ENCODE assay signal across 21 cellular contexts in genomic region chr9:78986446-78986845, GRCh38.
DNase-seq lines count a peak whose midpoint lies in the region; ATAC-seq and TF ChIP-seq lines count a peak whose summit lies in the region.
"Had no signal": no experiment of that assay in that cellular context is flagged by ENCODE, and none has a peak within 500 bp of the region (broad histone marks: within the 10 kb centered on the region; RNA-seq: fewer than 3 reads in every experiment).

No MANE protein-coding gene starts in this region.

- H3K27me3 Mint-ChIP-seq in HFFc6 (ENCODE audit: insufficient read depth): no peaks in the 10 kb centered on the region
- H3K27me3 Mint-ChIP-seq in activated CD8-positive, alpha-beta T cell treated with anti-CD3 and anti-CD28 coated beads for 36 hours: no peaks in the 10 kb centered on the region

- no peak for ATAC-seq in HG02840 (IDR thresholded peaks at IDR 0.05; ENCODE audit: low FRiP score, unreplicated experiment)
- no peak for ATAC-seq in HG02588 (IDR thresholded peaks at IDR 0.05; ENCODE audit: unreplicated experiment)
- no peak for ATAC-seq in activated CD8-positive, alpha-beta T cell treated with anti-CD3 and anti-CD28 coated beads for 36 hours

- no peaks in the 10 kb centered on the region for H3K9me3 ChIP-seq in SK-N-SH
- H3K9me3 ChIP-seq: Peyer's patch had no signal

- H3K9me2 ChIP-seq in SK-N-SH: no peaks in the 10 kb centered on the region

- H3K79me2 ChIP-seq in SK-N-SH (ENCODE audit: insufficient read depth): no peaks in the 10 kb centered on the region

- H3K4me3 Mint-ChIP-seq in HFFc6: peak overlapping the region; percentile 31
- H3K4me3 Mint-ChIP-seq in activated CD8-positive, alpha-beta T cell treated with anti-CD3 and anti-CD28 coated beads for 36 hours: no peak overlapping the region
- H3K4me3 Mint-ChIP-seq: B cell, H9 had no signal

- no peaks in the 10 kb centered on the region for H3K9me3 Mint-ChIP-seq in HFFc6
- no peaks in the 10 kb centered on the region for H3K9me3 Mint-ChIP-seq in activated CD8-positive, alpha-beta T cell treated with anti-CD3 and anti-CD28 coated beads for 36 hours
- H3K9me3 Mint-ChIP-seq: H9 had no signal

- 89% methylated on average over 2 of the region's 2 CpGs for WGBS in SK-N-SH (ENCODE audit: low lambda C conversion rate)

- POLR2A ChIA-PET in SK-N-SH (lab: Yijun Ruan, JAX): no interaction called here
- POLR2A ChIA-PET in activated CD8-positive, alpha-beta T cell treated with anti-CD3 and anti-CD28 coated beads for 36 hours (lab: Charles Lee): no interaction called here

- peaks cover 0 to 27% of the 10 kb centered on the region in 2 experiments; a peak in 2 of 4 replicates for H3K4me1 ChIP-seq in SK-N-SH (ENCODE audit: control insufficient read depth in 1 of 2, insufficient read depth in 2 of 2, low read depth in 1 of 2, low read length in 1 of 2)
- H3K4me1 ChIP-seq: Peyer's patch had no signal

- H3K9ac ChIP-seq in SK-N-SH: no peak overlapping the region; the same call in 1 of the 2 replicates

- intact Hi-C loops in activated CD8-positive, alpha-beta T cell treated with anti-CD3 and anti-CD28 coated beads for 36 hours (cut with micrococcal nuclease): no loop called here

- H3K36me3 ChIP-seq in SK-N-SH (replicated peaks in 1 of 2; ENCODE audit: control insufficient read depth in 1 of 2, insufficient read depth in 2 of 2, low read length in 1 of 2): no peaks in the 10 kb centered on the region
- H3K36me3 ChIP-seq: Peyer's patch had no signal

- peak overlapping the region; percentile 79 for H3K27ac Mint-ChIP-seq in HFFc6
- no peak overlapping the region for H3K27ac Mint-ChIP-seq in activated CD8-positive, alpha-beta T cell treated with anti-CD3 and anti-CD28 coated beads for 36 hours
- H3K27ac Mint-ChIP-seq: B cell, H9 had no signal

- peak in 1 of 2 experiments; percentile 73; a peak in 2 of 4 replicates for TF ChIP-seq EP300 in SK-N-SH (IDR thresholded peaks at IDR 0.05; ENCODE audit: borderline replicate concordance in 1 of 2, low read depth in 1 of 2, low read length in 1 of 2)

- TF ChIP-seq CTCF in HFFc6 (IDR thresholded peaks at IDR 0.05) (no peak), SK-N-SH (IDR thresholded peaks at IDR 0.05) (no peak)
- no peak for TF ChIP-seq CTCF in activated CD8-positive, alpha-beta T cell treated with anti-CD3 and anti-CD28 coated beads for 36 hours (IDR thresholded peaks at IDR 0.05)

- peak overlapping the region in 1 of 2 experiments; percentile 65; a peak in 3 of 4 replicates for H3K27ac ChIP-seq in SK-N-SH (ENCODE audit: low read depth in 2 of 2, low read length in 1 of 2)
- H3K27ac ChIP-seq: HL-60, Peyer's patch had no signal

- no peaks in the 10 kb centered on the region for H3K27me3 ChIP-seq in SK-N-SH (ENCODE audit: insufficient read depth)
- H3K27me3 ChIP-seq: Peyer's patch had no signal

- peak; percentile 96 for DNase-seq in A172 (ENCODE audit: low spot score)
- peak; percentile 87 for DNase-seq in EL
- peak; percentile 52 for DNase-seq in HFFc6
- no peak for DNase-seq in SK-N-SH
- DNase-seq in activated CD8-positive, alpha-beta T cell treated with anti-CD3 and anti-CD28 coated beads for 36 hours: no peak
- DNase-seq in NCI-H2081 (lab: John Stamatoyannopoulos, UW): no peak
- DNase-seq: 8988T, H9, KG1, NCI-H1105 treated with DMSO at 0.1 percent for 48 hours, NCI-H2029 treated with DMSO at 0.1 percent for 48 hours, NCI-H2171, NCI-H345, NCI-H524, NCI-H774, Peyer's patch, T-helper 2 cell had no signal

- peaks cover 29% of the 10 kb centered on the region for H3K36me3 Mint-ChIP-seq in HFFc6 (ENCODE audit: low read depth)
- no peaks in the 10 kb centered on the region for H3K36me3 Mint-ChIP-seq in activated CD8-positive, alpha-beta T cell treated with anti-CD3 and anti-CD28 coated beads for 36 hours (ENCODE audit: low read depth)

- peaks cover 49% of the 10 kb centered on the region for H3F3A ChIP-seq in SK-N-SH (replicated peaks; ENCODE audit: insufficient read depth)

- H3K4me3 ChIP-seq in SK-N-SH (ENCODE audit: low read depth in 2 of 2, low read length in 1 of 2): no peak overlapping the region
- H3K4me3 ChIP-seq: Peyer's patch had no signal

- H3K4me1 Mint-ChIP-seq in HFFc6 (ENCODE audit: low read depth): peaks cover 99% of the 10 kb centered on the region
- no peaks in the 10 kb centered on the region for H3K4me1 Mint-ChIP-seq in activated CD8-positive, alpha-beta T cell treated with anti-CD3 and anti-CD28 coated beads for 36 hours (ENCODE audit: low read depth)
- H3K4me1 Mint-ChIP-seq: B cell had no signal

- no peak for TF ChIP-seq RAD21 in SK-N-SH (IDR thresholded peaks at IDR 0.05; ENCODE audit: low read length)

- CTCF ChIA-PET in SK-N-SH (lab: Yijun Ruan, JAX): interaction anchor here (1.4 kb wide), 1 partner anchor 47 kb away, joined by 3 read pairs; no protein-coding TSS in a partner anchor
- CTCF ChIA-PET in activated CD8-positive, alpha-beta T cell treated with anti-CD3 and anti-CD28 coated beads for 36 hours (lab: Charles Lee): no interaction called here

- H4K20me1 ChIP-seq in SK-N-SH (ENCODE audit: insufficient read depth): no peaks in the 10 kb centered on the region

- H2AFZ ChIP-seq in SK-N-SH (ENCODE audit: low read depth): no peak overlapping the region

- no peak overlapping the region for H3K4me2 ChIP-seq in SK-N-SH

TF ChIP-seq in SK-N-SH, 30 proteins besides CTCF, POLR2A, EP300 and RAD21 (continues in another document):
- TF ChIP-seq FOSL2 (IDR thresholded peaks at IDR 0.05; ENCODE audit: borderline replicate concordance, low read depth) (0 out of 2 replicates have a peak, but pooled peaks have one; percentile 30), USF2 (IDR thresholded peaks at IDR 0.05; ENCODE audit: borderline replicate concordance, low read depth, low read length) (no peak), RXRA (IDR thresholded peaks at IDR 0.05; ENCODE audit: borderline replicate concordance, low read depth) (no peak; the same call in 1 of the 2 replicates), IRF3 (IDR thresholded peaks at IDR 0.05; ENCODE audit: low read depth, low read length) (no peak), ZBTB33 (IDR thresholded peaks at IDR 0.05; ENCODE audit: borderline replicate concordance, low read depth) (no peak), MAX (IDR thresholded peaks at IDR 0.05; ENCODE audit: low read depth) (no peak), FOXM1 (IDR thresholded peaks at IDR 0.05; ENCODE audit: low read depth) (0 out of 2 replicates have a peak, but pooled peaks have one; percentile 41), MXI1 (IDR thresholded peaks at IDR 0.05; ENCODE audit: low read depth, low read length) (no peak), SIN3A (IDR thresholded peaks at IDR 0.05; ENCODE audit: borderline replicate concordance, low read depth, low read length) (no peak), ELF1 (IDR thresholded peaks at IDR 0.05) (no peak), NFIC (IDR thresholded peaks at IDR 0.05; ENCODE audit: borderline replicate concordance) (no peak), SMC3 (IDR thresholded peaks at IDR 0.05; ENCODE audit: low read depth, low read length) (no peak), CHD2 (IDR thresholded peaks at IDR 0.05; ENCODE audit: low read length, partially characterized antibody) (no peak), RCOR1 (IDR thresholded peaks at IDR 0.05; ENCODE audit: low read length) (no peak), GABPA (IDR thresholded peaks at IDR 0.05; ENCODE audit: low read depth) (no peak), TCF12 (IDR thresholded peaks at IDR 0.05) (peak; percentile 39), YY1 (IDR thresholded peaks at IDR 0.05; ENCODE audit: low read depth) (no peak), USF1 (IDR thresholded peaks at IDR 0.05; ENCODE audit: borderline replicate concordance, low read depth) (no peak)

Comparison
In these comparisons a context has a peak if more than half of its experiments do, and no peak if none do; other contexts are left out.
1. DNase-seq: peak in A172 (single experiment), EL (single experiment) and HFFc6 (single experiment); none in SK-N-SH (single experiment), activated CD8-positive, alpha-beta T cell treated with anti-CD3 and anti-CD28 coated beads for 36 hours (single experiment) and NCI-H2081 (0 of 2).